1 cellular context compared by ENCODE assay signal in genomic region chr7:130903358-130903974, GRCh38.
A peak's percentile ranks its signal among the peaks of the same experiment; 100 is the strongest.
TF ChIP-seq lines count a peak whose summit lies in the region.

No MANE protein-coding gene starts in this region.

TF ChIP-seq in SK-N-SH treated with all-trans-retinoic acid at 6 μM for 48 hours, 23 proteins besides CTCF, POLR2A, EP300 and RAD21 (continued from another document):
- TF ChIP-seq CSDC2 (CRISPR knock-in tag; IDR thresholded peaks at IDR 0.05) (0 out of 2 replicates have a peak, but pooled peaks have one; percentile 71), ARNTL (CRISPR knock-in tag; IDR thresholded peaks at IDR 0.05; ENCODE audit: borderline replicate concordance, low read depth) (no peak), ZC3H10 (CRISPR knock-in tag; IDR thresholded peaks at IDR 0.05) (peak; percentile 45; the same call in 1 of the 2 replicates), TCF4 (CRISPR knock-in tag; IDR thresholded peaks at IDR 0.05; ENCODE audit: borderline replicate concordance) (no peak), PPARA (CRISPR knock-in tag; IDR thresholded peaks at IDR 0.05; ENCODE audit: borderline replicate concordance) (no peak)
TF ChIP-seq in SK-N-SH treated with all-trans-retinoic acid at 6 μM for 48 hours: peak in this region for 6.
